Comparison of ENCODE assay signal across 8 cellular contexts in the genomic region with DNA sequence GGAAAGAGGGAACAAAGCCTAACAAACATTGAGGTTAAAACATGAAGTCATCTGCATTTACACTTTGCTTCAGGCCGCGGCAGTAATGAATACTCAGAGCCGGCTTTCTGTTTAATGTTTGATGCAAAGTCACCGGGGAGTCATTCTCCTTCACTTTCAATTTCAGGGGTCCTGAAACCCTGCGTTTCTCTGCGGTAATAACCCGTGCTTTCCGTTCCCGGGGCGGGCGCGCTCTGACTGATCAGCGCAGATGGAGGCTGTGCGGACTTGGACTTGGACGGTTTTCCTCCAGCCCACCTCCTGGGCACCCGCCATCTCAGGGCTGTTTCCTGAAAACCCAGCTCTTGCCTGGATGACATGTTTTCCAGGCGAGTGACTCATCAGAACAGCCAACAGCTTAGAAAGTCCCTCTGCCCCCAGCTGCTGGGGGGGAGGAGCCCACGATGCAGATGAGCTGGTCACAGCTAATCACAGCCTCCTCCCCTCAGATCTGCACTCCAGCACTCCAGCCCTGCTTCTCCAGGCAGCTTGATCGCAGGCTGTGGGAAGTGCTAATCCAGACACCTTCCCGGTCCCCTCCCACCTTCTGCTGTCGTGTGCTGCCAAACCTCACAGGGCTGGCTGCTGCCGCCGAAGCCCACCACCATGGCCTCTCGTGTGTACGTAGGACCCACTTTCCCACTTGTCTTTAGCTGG.
DNase-seq lines count a peak whose midpoint lies in the region; ATAC-seq and TF ChIP-seq lines count a peak whose summit lies in the region.

No MANE protein-coding gene starts in this region.

- peak; percentile 93 for DNase-seq in AG04449 (ENCODE audit: low read depth, low spot score)
- DNase-seq in NCI-H2227 treated with DMSO at 0.1 percent for 48 hours (lab: John Stamatoyannopoulos, UW) = peak; percentile 91
- DNase-seq in activated CD4-positive, alpha-beta T cell treated with anti-CD3 and anti-CD28 coated beads for 4 hours = peak; percentile 81 to 84
- DNase-seq in kidney tubule cell (ENCODE audit: low spot score) = peak; percentile 99
- peak; percentile 92 for DNase-seq in stimulated activated CD4-positive, alpha-beta T cell treated with anti-CD3 and anti-CD28 coated beads, Interleukin-15, amount 100 ng/mL, for 24 hours

- H3K4me3 ChIP-seq in AG04449 (ENCODE audit: low read depth, low read length) = peak overlapping the region; percentile 58

- CTCF ChIA-PET in AG04449 (lab: Yijun Ruan, JAX) = interaction anchor here (1.1 to 2.0 kb wide), 4 partner anchors 11 to 408 kb away, joined by 3 to 5 read pairs (median 3); no protein-coding TSS in a partner anchor

- H3K27ac ChIP-seq in cingulate gyrus (ENCODE audit: low read depth, low read length) = peak overlapping the region; percentile 69

- TF ChIP-seq CTCF in AG04449 (IDR thresholded peaks at IDR 0.05; ENCODE audit: insufficient read depth, low read length, missing control alignments) = no peak

- POLR2A ChIA-PET in AG04449 (lab: Yijun Ruan, JAX) = interaction anchor here (0.9 to 1.1 kb wide), 4 partner anchors 59 to 115 kb away, joined by 3 read pairs; no protein-coding TSS in a partner anchor

- peak; percentile 76 for ATAC-seq in GM18907 (IDR thresholded peaks at IDR 0.05; ENCODE audit: unreplicated experiment)
- ATAC-seq in HG03139 (IDR thresholded peaks at IDR 0.05; ENCODE audit: unreplicated experiment) = peak; percentile 67

Comparison
In these comparisons a context has a peak if more than half of its experiments do, and no peak if none do; other contexts are left out.
1. Peak in every context shown above with its lines: DNase-seq, ATAC-seq, H3K4me3 ChIP-seq and H3K27ac ChIP-seq.